8 cellular contexts compared by ENCODE assay signal in genomic region chr1:27296773-27297214, GRCh38. TPM values are rescaled to one million over a fixed set of nuclear protein-coding genes. Genes with fewer than 3 reads are reported as not detected.
A peak's percentile ranks its signal among the peaks of the same experiment; 100 is the strongest.
DNase-seq lines count a peak whose midpoint lies in the region; ATAC-seq and TF ChIP-seq lines count a peak whose summit lies in the region.

No MANE protein-coding gene starts in this region.

- CTCF ChIA-PET in RWPE1 (lab: Yijun Ruan, JAX) = interaction anchor here (0.5 to 2.3 kb wide), 31 partner anchors 10 to 614 kb away, joined by 3 to 16 read pairs (median 4); no protein-coding TSS in a partner anchor

- no peak for ATAC-seq in HG03378 (IDR thresholded peaks at IDR 0.05; ENCODE audit: unreplicated experiment)

- no peaks in the 10 kb centered on the region for H3K27me3 ChIP-seq in H7 (ENCODE audit: control insufficient read depth, insufficient read depth, low read length)

- DNase-seq in AG20443 (ENCODE audit: low spot score) = peak; percentile 83
- DNase-seq in H7 = peak; percentile 90
- peak; percentile 53 for DNase-seq in RWPE1 (ENCODE audit: low spot score)
- DNase-seq in activated effector memory CD4-positive, alpha-beta T cell treated with anti-CD3 and anti-CD28 coated beads, Interleukin-2, amount 50 U/mL, for 16 hours = peak; percentile 90
- peak; percentile 35 for DNase-seq in foreskin melanocyte
- peak; percentile 31 for DNase-seq in occipital lobe (lab: John Stamatoyannopoulos, UW)
- peak in 42 of 49 donors; percentile 6 to 77 (median 46) for DNase-seq in substantia nigra (lab: John Stamatoyannopoulos, UW)

- H3K36me3 ChIP-seq in H7 (replicated peaks; ENCODE audit: control insufficient read depth, insufficient read depth, low read length) = no peaks in the 10 kb centered on the region; the same call in none of the 2 replicates

- POLR2A ChIA-PET in RWPE1 (lab: Yijun Ruan, JAX; ENCODE audit: low non-redundant PET) = no interaction called here

- peak overlapping the region; percentile 99 for H3K27ac ChIP-seq in RWPE1
- no peak overlapping the region for H3K27ac ChIP-seq in substantia nigra (ENCODE audit: low read depth, low read length, poor library complexity, severe bottlenecking)

- peak; percentile 80 for TF ChIP-seq CTCF in RWPE1 (conservative IDR thresholded peaks at IDR 0.05; ENCODE audit: low read depth)

- H3K4me3 ChIP-seq in H7 (ENCODE audit: insufficient read depth, low read depth, low read length) = no peak overlapping the region

RNA-seq across cellular contexts. Expression of gene TMEM222, which starts 25.2 kb away (rescaled TPM):
- 41.0 and 53.4 TPM in 2 replicates for total RNA-seq in H7 (2014; rRNA removed; shearing (Covaris generic))
- 16.8 TPM for total RNA-seq in occipital lobe

RNA-seq across cellular contexts. Expression of gene SYTL1, which starts 45.0 kb away (rescaled TPM):
- total RNA-seq in H7 (2014; rRNA removed; shearing (Covaris generic)) = 5.6 and 6.4 TPM in 2 replicates
- total RNA-seq in occipital lobe = not detected

Comparison
In these comparisons a context has a peak if more than half of its experiments do, and no peak if none do; other contexts are left out.
1. DNase-seq: peak in every context shown above with its lines; median percentile 90 in H7; 90 in activated effector memory CD4-positive, alpha-beta T cell treated with anti-CD3 and anti-CD28 coated beads, Interleukin-2, amount 50 U/mL, for 16 hours; 83 in AG20443; 53 in RWPE1; 46 in substantia nigra; 35 in foreskin melanocyte; 31 in occipital lobe.